Comparison of ENCODE assay signal across 9 cellular contexts in genomic region chr17:4902540-4902939, GRCh38. TPM values are rescaled to one million over a fixed set of nuclear protein-coding genes. Genes with fewer than 3 reads are reported as not detected.
DNase-seq lines count a peak whose midpoint lies in the region; ATAC-seq and TF ChIP-seq lines count a peak whose summit lies in the region.
"Had no signal": no experiment of that assay in that cellular context is flagged by ENCODE, and none has a peak within 500 bp of the region (broad histone marks: within the 10 kb centered on the region; RNA-seq: fewer than 3 reads in every experiment).

No MANE protein-coding gene starts in this region.

- no peak for TF ChIP-seq CTCF in glutamatergic neuron (IDR thresholded peaks at IDR 0.05; ENCODE audit: partially characterized antibody, unreplicated experiment)

- no peak overlapping the region for H3K4me3 Mint-ChIP-seq in stimulated activated naive CD8-positive, alpha-beta T cell treated with anti-CD3 and anti-CD28 coated beads, Interleukin-15, Interleukin-2, amounts not matched to agents 100 ng/mL and 50 ng/mL, for 24 hours
- peak overlapping the region; percentile 46 for H3K4me3 Mint-ChIP-seq in activated naive CD8-positive, alpha-beta T cell
- no peak overlapping the region for H3K4me3 Mint-ChIP-seq in memory B cell
- H3K4me3 Mint-ChIP-seq in glutamatergic neuron (ENCODE audit: unreplicated experiment), result no peak overlapping the region

- H3K4me1 Mint-ChIP-seq in stimulated activated naive CD8-positive, alpha-beta T cell treated with anti-CD3 and anti-CD28 coated beads, Interleukin-15, Interleukin-2, amounts not matched to agents 100 ng/mL and 50 ng/mL, for 24 hours (ENCODE audit: low read depth), result peaks cover 45% of the 10 kb centered on the region
- peaks cover 36% of the 10 kb centered on the region for H3K4me1 Mint-ChIP-seq in activated naive CD8-positive, alpha-beta T cell (ENCODE audit: low read depth)
- H3K4me1 Mint-ChIP-seq in memory B cell (peaks cover 29% of the 10 kb centered on the region), glutamatergic neuron (ENCODE audit: low read depth, unreplicated experiment) (peaks cover 10% of the 10 kb centered on the region)

- ATAC-seq in stimulated activated naive CD8-positive, alpha-beta T cell treated with anti-CD3 and anti-CD28 coated beads, Interleukin-15, Interleukin-2, amounts not matched to agents 100 U/mL and 50 U/mL, for 24 hours, result no peak
- ATAC-seq in memory B cell (ENCODE audit: low read depth) (no peak), GM19324 (IDR thresholded peaks at IDR 0.05; ENCODE audit: low FRiP score, unreplicated experiment) (no peak), GM18505 (IDR thresholded peaks at IDR 0.05; ENCODE audit: unreplicated experiment) (no peak)

- no peaks in the 10 kb centered on the region for H3K36me3 Mint-ChIP-seq in stimulated activated naive CD8-positive, alpha-beta T cell treated with anti-CD3 and anti-CD28 coated beads, Interleukin-15, Interleukin-2, amounts not matched to agents 100 ng/mL and 50 ng/mL, for 24 hours (ENCODE audit: low read depth)
- H3K36me3 Mint-ChIP-seq in activated naive CD8-positive, alpha-beta T cell, result no peaks in the 10 kb centered on the region
- H3K36me3 Mint-ChIP-seq in memory B cell, result peaks cover 2% of the 10 kb centered on the region
- no peaks in the 10 kb centered on the region for H3K36me3 Mint-ChIP-seq in glutamatergic neuron (ENCODE audit: unreplicated experiment)

- H3K27me3 Mint-ChIP-seq in stimulated activated naive CD8-positive, alpha-beta T cell treated with anti-CD3 and anti-CD28 coated beads, Interleukin-15, Interleukin-2, amounts not matched to agents 100 ng/mL and 50 ng/mL, for 24 hours, result no peaks in the 10 kb centered on the region
- no peaks in the 10 kb centered on the region for H3K27me3 Mint-ChIP-seq in activated naive CD8-positive, alpha-beta T cell
- H3K27me3 Mint-ChIP-seq in memory B cell (peaks cover 4% of the 10 kb centered on the region), glutamatergic neuron (ENCODE audit: unreplicated experiment) (peaks cover 20% of the 10 kb centered on the region)

- no peak for TF ChIP-seq POLR2A in GM18505 (IDR thresholded peaks at IDR 0.05; ENCODE audit: borderline replicate concordance, extremely low read depth, insufficient read depth, insufficient read length)

- peak overlapping the region; percentile 45 for H3K27ac Mint-ChIP-seq in stimulated activated naive CD8-positive, alpha-beta T cell treated with anti-CD3 and anti-CD28 coated beads, Interleukin-15, Interleukin-2, amounts not matched to agents 100 ng/mL and 50 ng/mL, for 24 hours
- peak overlapping the region; percentile 24 for H3K27ac Mint-ChIP-seq in activated naive CD8-positive, alpha-beta T cell
- peak overlapping the region; percentile 59 for H3K27ac Mint-ChIP-seq in memory B cell
- no peak overlapping the region for H3K27ac Mint-ChIP-seq in glutamatergic neuron (ENCODE audit: unreplicated experiment)

- DNase-seq in stimulated activated naive CD8-positive, alpha-beta T cell treated with anti-CD3 and anti-CD28 coated beads, Interleukin-15, Interleukin-2, amounts not matched to agents 100 U/mL and 50 U/mL, for 24 hours, result no peak
- no peak for DNase-seq in memory B cell (ENCODE audit: low spot score in 2 of 2)
- no peak for DNase-seq in glutamatergic neuron
- DNase-seq in NCI-H2227 treated with DMSO at 0.1 percent for 48 hours (lab: John Stamatoyannopoulos, UW), result no peak
- DNase-seq: sigmoid colon had no signal

- H3K9me3 Mint-ChIP-seq in stimulated activated naive CD8-positive, alpha-beta T cell treated with anti-CD3 and anti-CD28 coated beads, Interleukin-15, Interleukin-2, amounts not matched to agents 100 ng/mL and 50 ng/mL, for 24 hours, result no peaks in the 10 kb centered on the region
- no peaks in the 10 kb centered on the region for H3K9me3 Mint-ChIP-seq in activated naive CD8-positive, alpha-beta T cell (ENCODE audit: low read depth)
- H3K9me3 Mint-ChIP-seq in memory B cell (no peaks in the 10 kb centered on the region), glutamatergic neuron (ENCODE audit: unreplicated experiment) (peaks cover 6% of the 10 kb centered on the region)

RNA-seq across cellular contexts. Expression of gene CHRNE, which starts 0.4 kb away (rescaled TPM):
- 0.69 TPM for total RNA-seq in glutamatergic neuron (ENCODE audit: unreplicated experiment)

RNA-seq across cellular contexts. Expression of gene C17orf107, which starts 3.2 kb away (rescaled TPM):
- 11.1 TPM for total RNA-seq in glutamatergic neuron (ENCODE audit: unreplicated experiment)

RNA-seq across cellular contexts. Expression of gene GP1BA, which starts 29.5 kb away (rescaled TPM):
- total RNA-seq in glutamatergic neuron (ENCODE audit: unreplicated experiment), result 0.47 TPM
- total RNA-seq: sigmoid colon had no signal

RNA-seq across cellular contexts. Expression of gene SLC25A11, which starts 37.3 kb away (rescaled TPM):
- total RNA-seq in glutamatergic neuron (ENCODE audit: unreplicated experiment), result 72.2 TPM

RNA-seq across cellular contexts. Expression of gene RNF167, which starts 37.5 kb away (rescaled TPM):
- 96.1 TPM for total RNA-seq in glutamatergic neuron (ENCODE audit: unreplicated experiment)
